2 cellular contexts compared by ENCODE assay signal in the genomic region with DNA sequence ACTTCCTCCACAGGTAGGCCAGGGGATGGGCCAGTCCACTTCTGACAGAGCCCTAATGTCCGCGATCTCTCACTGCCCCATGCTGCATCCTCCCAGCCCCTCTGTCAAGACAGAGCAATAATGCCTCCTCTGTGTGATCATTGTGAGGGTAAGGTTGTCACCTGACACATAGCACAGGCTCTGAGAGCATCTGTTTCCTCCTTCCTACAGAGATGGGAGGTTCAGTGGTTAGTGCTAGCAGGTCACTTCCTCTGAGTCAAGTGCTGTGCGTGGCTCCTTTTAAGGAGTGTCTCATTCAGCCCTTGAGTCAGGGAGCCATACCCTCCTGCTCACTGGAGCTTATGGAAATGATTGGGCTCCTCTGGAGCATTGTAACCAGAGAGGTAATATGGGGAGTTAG.
A peak's percentile ranks its signal among the peaks of the same experiment; 100 is the strongest.
TF ChIP-seq lines count a peak whose summit lies in the region.

No MANE protein-coding gene starts in this region.

TF ChIP-seq in IMR-90, 13 proteins besides CTCF, POLR2A, EP300 and RAD21:
- TF ChIP-seq, protein P1, sequence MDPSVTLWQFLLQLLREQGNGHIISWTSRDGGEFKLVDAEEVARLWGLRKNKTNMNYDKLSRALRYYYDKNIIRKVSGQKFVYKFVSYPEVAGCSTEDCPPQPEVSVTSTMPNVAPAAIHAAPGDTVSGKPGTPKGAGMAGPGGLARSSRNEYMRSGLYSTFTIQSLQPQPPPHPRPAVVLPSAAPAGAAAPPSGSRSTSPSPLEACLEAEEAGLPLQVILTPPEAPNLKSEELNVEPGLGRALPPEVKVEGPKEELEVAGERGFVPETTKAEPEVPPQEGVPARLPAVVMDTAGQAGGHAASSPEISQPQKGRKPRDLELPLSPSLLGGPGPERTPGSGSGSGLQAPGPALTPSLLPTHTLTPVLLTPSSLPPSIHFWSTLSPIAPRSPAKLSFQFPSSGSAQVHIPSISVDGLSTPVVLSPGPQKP (IDR thresholded peaks at IDR 0.05; ENCODE audit: borderline replicate concordance, low read depth, low read length), result no peak
- TF ChIP-seq RFX5 (IDR thresholded peaks at IDR 0.05; ENCODE audit: low read depth, low read length) (no peak), SMC3 (IDR thresholded peaks at IDR 0.05; ENCODE audit: low read depth, low read length) (no peak), NFE2L2 (IDR thresholded peaks at IDR 0.05; ENCODE audit: low read depth, low read length) (no peak), CEBPB (IDR thresholded peaks at IDR 0.05; ENCODE audit: low read depth, low read length) (no peak), CHD1 (IDR thresholded peaks at IDR 0.05; ENCODE audit: low read depth, low read length) (no peak), BHLHE40 (IDR thresholded peaks at IDR 0.05; ENCODE audit: low read depth, low read length) (no peak), MAFK (IDR thresholded peaks at IDR 0.05; ENCODE audit: low read depth, low read length) (no peak), MAZ (IDR thresholded peaks at IDR 0.05; ENCODE audit: borderline replicate concordance, low read depth, low read length) (no peak), RCOR1 (IDR thresholded peaks at IDR 0.05; ENCODE audit: insufficient replicate concordance, low read length) (no peak), MXI1 (IDR thresholded peaks at IDR 0.05; ENCODE audit: borderline replicate concordance, low read depth, low read length) (no peak), FOS (IDR thresholded peaks at IDR 0.05; ENCODE audit: low read depth, low read length) (no peak)
- TF ChIP-seq, protein P2, sequence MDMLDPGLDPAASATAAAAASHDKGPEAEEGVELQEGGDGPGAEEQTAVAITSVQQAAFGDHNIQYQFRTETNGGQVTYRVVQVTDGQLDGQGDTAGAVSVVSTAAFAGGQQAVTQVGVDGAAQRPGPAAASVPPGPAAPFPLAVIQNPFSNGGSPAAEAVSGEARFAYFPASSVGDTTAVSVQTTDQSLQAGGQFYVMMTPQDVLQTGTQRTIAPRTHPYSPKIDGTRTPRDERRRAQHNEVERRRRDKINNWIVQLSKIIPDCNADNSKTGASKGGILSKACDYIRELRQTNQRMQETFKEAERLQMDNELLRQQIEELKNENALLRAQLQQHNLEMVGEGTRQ (IDR thresholded peaks at IDR 0.05; ENCODE audit: low read depth, low read length), result no peak

TF ChIP-seq in GM12878, 131 proteins besides CTCF, POLR2A, EP300 and RAD21:
- TF ChIP-seq SRF (IDR thresholded peaks at IDR 0.05; ENCODE audit: low read depth in 2 of 2, low read length in 2 of 2) (0 out of 4 replicates have a peak, but pooled peaks of 1 of the 2 experiments have one; percentile 8), CEBPB (IDR thresholded peaks at IDR 0.05; ENCODE audit: borderline replicate concordance in 1 of 2, low read depth in 2 of 2, low read length in 2 of 2) (no peak)
